In genomic region chr21:46205121-46205520, GRCh38 we compare ENCODE assay signal across 17 cellular contexts. TPM values are rescaled to one million over a fixed set of nuclear protein-coding genes. Genes with fewer than 3 reads are reported as not detected.
DNase-seq lines count a peak whose midpoint lies in the region; ATAC-seq, FAIRE-seq and TF ChIP-seq lines count a peak whose summit lies in the region.
"Had no signal": no experiment of that assay in that cellular context is flagged by ENCODE, and none has a peak within 500 bp of the region (broad histone marks: within the 10 kb centered on the region; RNA-seq: fewer than 3 reads in every experiment).

No MANE protein-coding gene starts in this region.

- no peaks in the 10 kb centered on the region for H3K9me2 ChIP-seq in SK-N-SH

- peaks cover 3% of the 10 kb centered on the region for H3F3A ChIP-seq in SK-N-SH (replicated peaks; ENCODE audit: insufficient read depth)

- CTCF ChIA-PET in SK-N-SH (lab: Yijun Ruan, JAX): no interaction called here
- CTCF ChIA-PET in RWPE1 (lab: Yijun Ruan, JAX): no interaction called here

- H3K79me2 ChIP-seq in SK-N-SH (ENCODE audit: insufficient read depth): no peaks in the 10 kb centered on the region

- POLR2A ChIA-PET in SK-N-SH (lab: Yijun Ruan, JAX) (no interaction called here), RWPE1 (lab: Yijun Ruan, JAX; ENCODE audit: low non-redundant PET) (no interaction called here)

- H3K4me1 ChIP-seq in SK-N-SH (ENCODE audit: control insufficient read depth in 1 of 2, insufficient read depth in 2 of 2, low read depth in 1 of 2, low read length in 1 of 2): no peaks in the 10 kb centered on the region

- DNase-seq in SK-N-SH (peak; percentile 6), RWPE1 (ENCODE audit: low spot score) (no peak), left kidney (ENCODE audit: low read depth, low spot score) (peak; percentile 63), posterior vena cava (ENCODE audit: low spot score) (peak; percentile 50), urothelium cell line (ENCODE audit: low spot score) (no peak)
- DNase-seq in stimulated activated CD4-positive, alpha-beta T cell treated with anti-CD3 and anti-CD28 coated beads, Interleukin-4, amount 100 ng/mL, for 1 hour: no peak
- DNase-seq: DMS 273 treated with DMSO at 0.1 percent for 48 hours, MG63, NCI-H1092 treated with DMSO at 0.1 percent for 48 hours, NCI-H1930, PC-9, SHP77 had no signal

- ATAC-seq in SK-N-SH treated with all-trans-retinoic acid at 6 μM for 48 hours (no peak), GM21390 (IDR thresholded peaks at IDR 0.05; ENCODE audit: unreplicated experiment) (no peak)

- TF ChIP-seq RAD21 in SK-N-SH (IDR thresholded peaks at IDR 0.05; ENCODE audit: low read length): no peak

- H3K27me3 ChIP-seq in SK-N-SH (ENCODE audit: insufficient read depth): no peaks in the 10 kb centered on the region
- H3K27me3 ChIP-seq: BLaER1 treated with 17β-estradiol and CSF1 and Interleukin-3, amounts not matched to agents 10 nM and 100 nM; MG63 had no signal

- no peak overlapping the region for H3K4me2 ChIP-seq in SK-N-SH
- H3K4me2 ChIP-seq: KMS-11, PC-9 had no signal

- no peak overlapping the region for H3K4me3 ChIP-seq in SK-N-SH (ENCODE audit: low read depth in 2 of 2, low read length in 1 of 2)
- H3K4me3 ChIP-seq: BLaER1 treated with 17β-estradiol and CSF1 and Interleukin-3, amounts not matched to agents 10 nM and 100 nM; MG63; PC-9 had no signal

- H3K9ac ChIP-seq in SK-N-SH: no peak overlapping the region
- H3K9ac ChIP-seq: BLaER1 treated with 17β-estradiol and CSF1 and Interleukin-3, amounts not matched to agents 10 nM and 100 nM; KMS-11 had no signal

- no peaks in the 10 kb centered on the region for H3K9me3 ChIP-seq in SK-N-SH
- H3K9me3 ChIP-seq: BLaER1 treated with 17β-estradiol and CSF1 and Interleukin-3, amounts not matched to agents 10 nM and 100 nM; MG63 had no signal

- no peak overlapping the region for H3K27ac ChIP-seq in SK-N-SH (ENCODE audit: low read depth in 2 of 2, low read length in 1 of 2)
- peak overlapping the region; percentile 58; the same call in 1 of the 2 replicates for H3K27ac ChIP-seq in RWPE1
- H3K27ac ChIP-seq: BLaER1 treated with 17β-estradiol and CSF1 and Interleukin-3, amounts not matched to agents 10 nM and 100 nM; KMS-11; PC-9 had no signal

- no peak for FAIRE-seq in urothelium cell line (lab: Jason Lieb, UNC)
- FAIRE-seq: H54 had no signal

- TF ChIP-seq CTCF in SK-N-SH (IDR thresholded peaks at IDR 0.05): no peak
- TF ChIP-seq CTCF in RWPE1 (conservative IDR thresholded peaks at IDR 0.05; ENCODE audit: low read depth): no peak

- peaks cover 13 to 47% of the 10 kb centered on the region in 2 experiments for H3K36me3 ChIP-seq in SK-N-SH (replicated peaks in 1 of 2; ENCODE audit: control insufficient read depth in 1 of 2, insufficient read depth in 2 of 2, low read length in 1 of 2)

- no peak for TF ChIP-seq EP300 in SK-N-SH (IDR thresholded peaks at IDR 0.05; ENCODE audit: borderline replicate concordance in 1 of 2, low read depth in 1 of 2, low read length in 1 of 2)

- WGBS in SK-N-SH (ENCODE audit: low lambda C conversion rate): 98% methylated on average over 5 of the region's 16 CpGs

- H2AFZ ChIP-seq in SK-N-SH (ENCODE audit: low read depth): no peak overlapping the region
- H2AFZ ChIP-seq: PC-9 had no signal

- H4K20me1 ChIP-seq in SK-N-SH (ENCODE audit: insufficient read depth): no peaks in the 10 kb centered on the region

- intact Hi-C loops in posterior vena cava (cut with DNase I): no loop called here

TF ChIP-seq in SK-N-SH, 30 proteins besides CTCF, POLR2A, EP300 and RAD21:
- TF ChIP-seq RCOR1 (IDR thresholded peaks at IDR 0.05; ENCODE audit: low read length) (no peak), PBX3 (IDR thresholded peaks at IDR 0.05) (no peak)

TF ChIP-seq in SK-N-SH treated with all-trans-retinoic acid at 6 μM for 48 hours, 23 proteins besides CTCF, POLR2A, EP300 and RAD21:
- no peak for TF ChIP-seq ZFP30 (CRISPR knock-in tag; IDR thresholded peaks at IDR 0.05)
- no peak for TF ChIP-seq ZC3H10 (CRISPR knock-in tag; IDR thresholded peaks at IDR 0.05)
- no peak for TF ChIP-seq ZNF70 (CRISPR knock-in tag; IDR thresholded peaks at IDR 0.05)
- TF ChIP-seq ESRRG (CRISPR knock-in tag; IDR thresholded peaks at IDR 0.05): no peak
- TF ChIP-seq OSR1 (CRISPR knock-in tag; IDR thresholded peaks at IDR 0.05): no peak
- no peak for TF ChIP-seq RARB (CRISPR knock-in tag; IDR thresholded peaks at IDR 0.05)
- no peak for TF ChIP-seq ISL1 (CRISPR knock-in tag; IDR thresholded peaks at IDR 0.05)
- TF ChIP-seq PPARA (CRISPR knock-in tag; IDR thresholded peaks at IDR 0.05; ENCODE audit: borderline replicate concordance): no peak
- TF ChIP-seq ZNF565 (CRISPR knock-in tag; conservative IDR thresholded peaks at IDR 0.05; ENCODE audit: low read depth): no peak
- TF ChIP-seq BACH2 (CRISPR knock-in tag; IDR thresholded peaks at IDR 0.05; ENCODE audit: borderline replicate concordance): no peak

RNA-seq across cellular contexts. Expression of gene SPATC1L, which starts 20.9 kb away (rescaled TPM):
- 4.8 and 8.3 TPM in 2 replicates for polyA plus RNA-seq in SK-N-SH (2012; rRNA removed)
- 3.5 and 5.9 TPM in 2 replicates for polyA plus RNA-seq in SK-N-SH (2012; cell fraction: cytosol; rRNA removed)
- polyA plus RNA-seq in SK-N-SH (2012; cell fraction: nucleus; rRNA removed): 11.3 and 15.7 TPM in 2 replicates
- total RNA-seq in posterior vena cava: 10 to 100 TPM in 1 of 2 donors, 1 to 10 TPM in 1; 8.4 to 10.9 TPM

RNA-seq across cellular contexts. Expression of gene LSS, which starts 23.5 kb away (rescaled TPM):
- 38.7 and 41.8 TPM in 2 replicates for polyA plus RNA-seq in SK-N-SH (2012; rRNA removed)
- polyA plus RNA-seq in SK-N-SH (2012; cell fraction: cytosol; rRNA removed): 14.4 and 23.1 TPM in 2 replicates
- polyA plus RNA-seq in SK-N-SH (2012; cell fraction: nucleus; rRNA removed): 110 and 119 TPM in 2 replicates
- 10 to 100 TPM; 42.5 to 65.0 TPM for total RNA-seq in posterior vena cava

RNA-seq across cellular contexts. Expression of gene FTCD, which starts 49.7 kb away (rescaled TPM):
- 0.33 and 0.37 TPM in 2 replicates for polyA plus RNA-seq in SK-N-SH (2012; rRNA removed)
- polyA plus RNA-seq in SK-N-SH (2012; cell fraction: cytosol; rRNA removed): 0.05 TPM in 1 of 2 replicates, not detected in the other
- polyA plus RNA-seq in SK-N-SH (2012; cell fraction: nucleus; rRNA removed): 3.3 and 3.4 TPM in 2 replicates
- total RNA-seq in posterior vena cava: 1 to 10 TPM in 1 of 2 donors, under 1 TPM in 1; 0.29 to 1.2 TPM

Comparison
In these comparisons a context has a peak if more than half of its experiments do, and no peak if none do; other contexts are left out.
1. DNase-seq: peak in SK-N-SH (single experiment), left kidney (single experiment) and posterior vena cava (single experiment); none in RWPE1 (single experiment), stimulated activated CD4-positive, alpha-beta T cell treated with anti-CD3 and anti-CD28 coated beads, Interleukin-4, amount 100 ng/mL, for 1 hour (single experiment) and urothelium cell line (single experiment).